ENCODE assay signal across 1 cellular context in genomic region chr3:134567605-134568004, GRCh38.
TF ChIP-seq lines count a peak whose summit lies in the region.

No MANE protein-coding gene starts in this region.

TF ChIP-seq in IMR-90, 13 proteins besides CTCF, POLR2A, EP300 and RAD21 (continued from another document):
- TF ChIP-seq MAZ (IDR thresholded peaks at IDR 0.05; ENCODE audit: borderline replicate concordance, low read depth, low read length) (no peak), MXI1 (IDR thresholded peaks at IDR 0.05; ENCODE audit: borderline replicate concordance, low read depth, low read length) (no peak), BHLHE40 (IDR thresholded peaks at IDR 0.05; ENCODE audit: low read depth, low read length) (no peak), RFX5 (IDR thresholded peaks at IDR 0.05; ENCODE audit: low read depth, low read length) (no peak)
